36 cellular contexts compared by ENCODE assay signal in genomic region chr9:13318027-13318426, GRCh38.
"Had no signal": no experiment of that assay in that cellular context is flagged by ENCODE, and none has a peak within 500 bp of the region (broad histone marks: within the 10 kb centered on the region; RNA-seq: fewer than 3 reads in every experiment).

No MANE protein-coding gene starts in this region.

- DNase-seq: Karpas-422, Kasumi-1, MG63, MM.1S, MV-4-11, NCI-H1048, NCI-H1092, NCI-H1092 treated with DMSO at 0.1 percent for 48 hours, NCI-H1105, NCI-H1105 treated with DMSO at 0.1 percent for 48 hours, NCI-H1417, NCI-H1417 treated with DMSO at 0.1 percent for 48 hours, NCI-H1436, NCI-H1436 treated with DMSO at 0.1 percent for 48 hours, NCI-H146, NCI-H1694, NCI-H1694 treated with DMSO at 0.1 percent for 48 hours, NCI-H187, NCI-H187 treated with DMSO at 0.1 percent for 48 hours, NCI-H1930, NCI-H2029, NCI-H2029 treated with DMSO at 0.1 percent for 48 hours, NCI-H2081, NCI-H2081 treated with DMSO at 0.1 percent for 48 hours, NCI-H2107, NCI-H2171, NCI-H2171 treated with DMSO at 0.1 percent for 48 hours, NCI-H2227 treated with DMSO at 0.1 percent for 48 hours, NCI-H226, NCI-H345, NCI-H446, NCI-H446 treated with DMSO at 0.1 percent for 48 hours, NCI-H510A, NCI-H510A treated with DMSO at 0.1 percent for 48 hours, NCI-H524, NCI-H524 treated with DMSO at 0.1 percent for 48 hours had no signal

- H3K4me3 ChIP-seq: MG63 had no signal

- H3K36me3 ChIP-seq: MG63 had no signal

- H3K27me3 ChIP-seq: MG63 had no signal
